In genomic region chr9:10238087-10238486, GRCh38 we compare ENCODE assay signal across 32 cellular contexts.
"Had no signal": no experiment of that assay in that cellular context is flagged by ENCODE, and none has a peak within 500 bp of the region (broad histone marks: within the 10 kb centered on the region; RNA-seq: fewer than 3 reads in every experiment).

No MANE protein-coding gene starts in this region.

- FAIRE-seq: bronchial epithelial cell had no signal

- H3K36me3 ChIP-seq: ascending aorta, Peyer's patch, SJSA1 had no signal

- ATAC-seq: activated CD8-positive, alpha-beta memory T cell treated with anti-CD3 and anti-CD28 coated beads, Interleukin-2, amount 10 ng/mL, durations not matched to agents 7 days and 5 days; activated naive CD4-positive, alpha-beta T cell treated with anti-CD3 and anti-CD28 coated beads, Interleukin-2, amount 50 U/mL, for 72 hours; activated naive CD8-positive, alpha-beta T cell treated with anti-CD3 and anti-CD28 coated beads, Interleukin-2, amount 50 U/mL, for 24 hours; body of pancreas; SK-N-SH treated with all-trans-retinoic acid at 6 μM for 48 hours had no signal

- H3K27me3 ChIP-seq: ascending aorta, body of pancreas, Peyer's patch, SJSA1 had no signal

- H3K9me3 Mint-ChIP-seq: activated B cell treated with CpG ODN at 0.5 μM for 24 hours; activated CD4-positive, alpha-beta T cell treated with anti-CD3 and anti-CD28 coated beads, Interleukin-2, amount 10 ng/mL, durations not matched to agents 24 days and 14 days; activated naive CD8-positive, alpha-beta T cell treated with anti-CD3 and anti-CD28 coated beads, Interleukin-2, amount 50 U/mL, for 24 hours; activated T-helper 1 cell treated with anti-CD3 and anti-CD28 coated beads, Interleukin-12 subunit alpha, Interleukin-12 subunit beta, Interleukin-2, Interleukin-4 antibody, amounts not matched to agents 30 ng/mL and 10 ng/mL and 1 ng/mL, durations not matched to agents 14 hours and 24 hours and 36 hours had no signal

- H3K27ac Mint-ChIP-seq: activated B cell treated with CpG ODN at 0.5 μM for 24 hours; activated CD4-positive, alpha-beta T cell treated with anti-CD3 and anti-CD28 coated beads, Interleukin-2, amount 10 ng/mL, durations not matched to agents 24 days and 14 days; activated CD8-positive, alpha-beta memory T cell treated with anti-CD3 and anti-CD28 coated beads, Interleukin-2, amount 10 ng/mL, durations not matched to agents 7 days and 5 days; activated naive CD4-positive, alpha-beta T cell treated with anti-CD3 and anti-CD28 coated beads, Interleukin-2, amount 50 U/mL, for 72 hours; activated naive CD8-positive, alpha-beta T cell treated with anti-CD3 and anti-CD28 coated beads, Interleukin-2, amount 50 U/mL, for 24 hours; activated T-cell treated with anti-CD3 and anti-CD28 coated beads, Interleukin-2, amount 50 U/mL, for 24 hours; activated T-helper 1 cell treated with anti-CD3 and anti-CD28 coated beads, Interleukin-12 subunit alpha, Interleukin-12 subunit beta, Interleukin-2, Interleukin-4 antibody, amounts not matched to agents 30 ng/mL and 10 ng/mL and 1 ng/mL, durations not matched to agents 14 hours and 24 hours and 36 hours had no signal

- DNase-seq: activated B cell treated with CpG ODN at 0.5 μM for 24 hours; activated CD4-positive, alpha-beta T cell treated with anti-CD3 and anti-CD28 coated beads for 1 hour; activated CD4-positive, alpha-beta T cell treated with anti-CD3 and anti-CD28 coated beads, Interleukin-2, amount 10 ng/mL, durations not matched to agents 24 days and 14 days; activated CD4-positive, alpha-beta T cell treated with anti-CD3 and anti-CD28 coated beads, Interleukin-2, amount 50 U/mL, for 48 hours; activated CD8-positive, alpha-beta memory T cell treated with anti-CD3 and anti-CD28 coated beads, Interleukin-2, amount 10 ng/mL, durations not matched to agents 7 days and 5 days; activated effector memory CD4-positive, alpha-beta T cell treated with anti-CD3 and anti-CD28 coated beads, Interleukin-2, amount 50 U/mL, for 16 hours; activated naive CD4-positive, alpha-beta T cell treated with Interleukin-2 at 50 U/mL for 16 hours; activated naive CD8-positive, alpha-beta T cell treated with anti-CD3 and anti-CD28 coated beads, Interleukin-2, amount 50 U/mL, for 24 hours; activated T-cell treated with anti-CD3 and anti-CD28 coated beads, Interleukin-2, amount 50 U/mL, for 24 hours; amniotic stem cell; body of pancreas; central memory CD4-positive, alpha-beta T cell; KG1; NCI-H1048; NCI-H1417 treated with DMSO at 0.1 percent for 48 hours; NCI-H1694; NCI-H2029; NCI-H446; NCI-H524; NCI-H82; NK-92 treated with Interleukin-12 subunit alpha and Interleukin-12 subunit beta, amount 100 ng/mL, for 24 hours; Peyer's patch; Right ventricle myocardium superior; SW 1271; T-helper 9 cell had no signal

- H3K4me1 Mint-ChIP-seq: activated B cell treated with CpG ODN at 0.5 μM for 24 hours; activated CD4-positive, alpha-beta T cell treated with anti-CD3 and anti-CD28 coated beads, Interleukin-2, amount 10 ng/mL, durations not matched to agents 24 days and 14 days; activated CD8-positive, alpha-beta memory T cell treated with anti-CD3 and anti-CD28 coated beads, Interleukin-2, amount 10 ng/mL, durations not matched to agents 7 days and 5 days; activated naive CD8-positive, alpha-beta T cell treated with anti-CD3 and anti-CD28 coated beads, Interleukin-2, amount 50 U/mL, for 24 hours had no signal

- H3K4me1 ChIP-seq: ascending aorta, body of pancreas, Peyer's patch, SJSA1 had no signal

- H3K27ac ChIP-seq: ascending aorta, body of pancreas, Peyer's patch, RWPE1, SJSA1 had no signal

- H3K27me3 Mint-ChIP-seq: activated B cell treated with CpG ODN at 0.5 μM for 24 hours; activated CD4-positive, alpha-beta T cell treated with anti-CD3 and anti-CD28 coated beads, Interleukin-2, amount 10 ng/mL, durations not matched to agents 24 days and 14 days; activated CD8-positive, alpha-beta memory T cell treated with anti-CD3 and anti-CD28 coated beads, Interleukin-2, amount 10 ng/mL, durations not matched to agents 7 days and 5 days; activated naive CD8-positive, alpha-beta T cell treated with anti-CD3 and anti-CD28 coated beads, Interleukin-2, amount 50 U/mL, for 24 hours; activated T-cell treated with anti-CD3 and anti-CD28 coated beads, Interleukin-2, amount 50 U/mL, for 24 hours had no signal

- H3K36me3 Mint-ChIP-seq: activated CD8-positive, alpha-beta memory T cell treated with anti-CD3 and anti-CD28 coated beads, Interleukin-2, amount 10 ng/mL, durations not matched to agents 7 days and 5 days; activated naive CD4-positive, alpha-beta T cell treated with anti-CD3 and anti-CD28 coated beads, Interleukin-2, amount 50 U/mL, for 72 hours had no signal

- H3K4me3 Mint-ChIP-seq: activated B cell treated with CpG ODN at 0.5 μM for 24 hours; activated CD4-positive, alpha-beta T cell treated with anti-CD3 and anti-CD28 coated beads, Interleukin-2, amount 10 ng/mL, durations not matched to agents 24 days and 14 days; activated CD8-positive, alpha-beta memory T cell treated with anti-CD3 and anti-CD28 coated beads, Interleukin-2, amount 10 ng/mL, durations not matched to agents 7 days and 5 days; activated naive CD8-positive, alpha-beta T cell treated with anti-CD3 and anti-CD28 coated beads, Interleukin-2, amount 50 U/mL, for 24 hours; activated T-cell treated with anti-CD3 and anti-CD28 coated beads, Interleukin-2, amount 50 U/mL, for 24 hours; activated T-helper 1 cell treated with anti-CD3 and anti-CD28 coated beads, Interleukin-12 subunit alpha, Interleukin-12 subunit beta, Interleukin-2, Interleukin-4 antibody, amounts not matched to agents 30 ng/mL and 10 ng/mL and 1 ng/mL, durations not matched to agents 14 hours and 24 hours and 36 hours had no signal

- H3K4me3 ChIP-seq: ascending aorta, body of pancreas, Peyer's patch, SJSA1 had no signal

- H3K9me3 ChIP-seq: ascending aorta, body of pancreas, Peyer's patch, SJSA1 had no signal
